Comparison of ENCODE assay signal across 14 cellular contexts in genomic region chr5:78747703-78748359, GRCh38.
DNase-seq lines count a peak whose midpoint lies in the region; ATAC-seq and TF ChIP-seq lines count a peak whose summit lies in the region.
"Had no signal": no experiment of that assay in that cellular context is flagged by ENCODE, and none has a peak within 500 bp of the region (broad histone marks: within the 10 kb centered on the region; RNA-seq: fewer than 3 reads in every experiment).

No MANE protein-coding gene starts in this region.

- TF ChIP-seq CTCF in heart left ventricle (IDR thresholded peaks at IDR 0.05) (no peak), left lung (IDR thresholded peaks at IDR 0.05) (no peak), vagina (IDR thresholded peaks at IDR 0.05) (no peak)

- TF ChIP-seq POLR2A in heart left ventricle (IDR thresholded peaks at IDR 0.05) = no peak
- no peak for TF ChIP-seq POLR2A in vagina (IDR thresholded peaks at IDR 0.05)

- H3K4me3 ChIP-seq in heart left ventricle = no peak overlapping the region
- no peak overlapping the region for H3K4me3 ChIP-seq in left lung
- H3K4me3 ChIP-seq in vagina = no peak overlapping the region
- H3K4me3 ChIP-seq: A549, adrenal gland, SK-N-MC had no signal

- WGBS in heart left ventricle, 4 donors = 85 to 91% (median 88%) methylated on average over 7 of the region's 7 CpGs

- H3K4me1 ChIP-seq in heart left ventricle (peaks cover 0 to 15% (median 0%) of the 10 kb centered on the region in 12 donors), left lung (peaks cover 0 to 2% of the 10 kb centered on the region in 2 donors), vagina (peaks cover 25% of the 10 kb centered on the region)
- H3K4me1 ChIP-seq: adrenal gland had no signal

- H3K9me3 ChIP-seq in heart left ventricle (no peaks in the 10 kb centered on the region), left lung (no peaks in the 10 kb centered on the region), vagina (no peaks in the 10 kb centered on the region)
- H3K9me3 ChIP-seq: A549, adrenal gland had no signal

- peak; percentile 51 to 85 (median 58) for ATAC-seq in heart left ventricle
- ATAC-seq in Right ventricle myocardium inferior = no peak
- ATAC-seq in left lung = peak; percentile 35
- ATAC-seq: A549 had no signal

- H3K27me3 ChIP-seq in heart left ventricle (no peaks in the 10 kb centered on the region), left lung (no peaks in the 10 kb centered on the region), vagina (no peaks in the 10 kb centered on the region)
- H3K27me3 ChIP-seq: adrenal gland had no signal

- no peaks in the 10 kb centered on the region for H3K36me3 ChIP-seq in heart left ventricle
- no peaks in the 10 kb centered on the region for H3K36me3 ChIP-seq in left lung
- no peaks in the 10 kb centered on the region for H3K36me3 ChIP-seq in vagina
- H3K36me3 ChIP-seq: adrenal gland had no signal

- H3K27ac ChIP-seq in heart left ventricle = peak overlapping the region in 2 of 12 donors; percentile 19 to 22
- no peak overlapping the region for H3K27ac ChIP-seq in left lung
- peak overlapping the region; percentile 13 for H3K27ac ChIP-seq in vagina
- H3K27ac ChIP-seq: adrenal gland, SK-N-MC had no signal

- intact Hi-C loops in heart left ventricle (cut with DNase I) = no loop called here
- intact Hi-C loops in Right ventricle myocardium inferior (cut with DNase I) = no loop called here
- intact Hi-C loops in left lung (cut with DNase I) = no loop called here
- intact Hi-C loops in vagina (cut with DNase I) = no loop called here

- DNase-seq in heart left ventricle (no peak), Right ventricle myocardium inferior (ENCODE audit: missing footprints) (no peak), dedifferentiated amniotic fluid mesenchymal stem cell (ENCODE audit: extremely low spot score) (peak; percentile 96), left lung (no peak), vagina (ENCODE audit: extremely low spot score in 2 of 2) (no peak), ureter (ENCODE audit: low spot score) (no peak)
- DNase-seq in stimulated activated CD4-positive, alpha-beta T cell treated with anti-CD3 and anti-CD28 coated beads, Interleukin-1b, Interleukin-23, amount 100 ng/mL, for 48 hours = no peak
- DNase-seq in activated naive CD4-positive, alpha-beta T cell treated with anti-CD3 and anti-CD28 coated beads, Interleukin-2, amount 50 U/mL, for 16 hours = no peak
- DNase-seq: activated CD4-positive, alpha-beta memory T cell treated with anti-CD3 and anti-CD28 coated beads for 36 hours; adrenal gland; KG1; naive B cell had no signal
